13 cellular contexts compared by ENCODE assay signal in the genomic region with DNA sequence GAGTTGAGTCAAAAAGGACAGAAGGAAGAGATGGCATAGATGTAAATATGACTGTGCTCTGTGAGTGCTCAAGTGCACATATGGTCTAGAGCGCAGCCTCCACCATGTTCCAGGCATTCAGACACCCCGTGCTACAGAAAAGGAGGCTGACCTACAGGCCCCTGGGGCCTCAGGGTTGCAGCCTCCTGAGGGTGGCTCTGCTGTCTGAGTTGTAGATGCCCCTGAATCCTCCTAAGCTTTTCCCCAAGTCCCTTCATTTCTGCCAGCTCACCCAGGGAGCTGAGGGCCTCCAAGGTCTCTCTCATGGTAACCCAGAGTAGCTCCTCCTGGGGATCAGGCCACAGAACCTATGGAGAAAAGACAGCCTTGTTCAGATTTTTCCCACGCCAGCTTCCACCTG. TPM values are rescaled to one million over a fixed set of nuclear protein-coding genes. Genes with fewer than 3 reads are reported as not detected.
DNase-seq lines count a peak whose midpoint lies in the region; ATAC-seq, FAIRE-seq and TF ChIP-seq lines count a peak whose summit lies in the region.
"Had no signal": no experiment of that assay in that cellular context is flagged by ENCODE, and none has a peak within 500 bp of the region (broad histone marks: within the 10 kb centered on the region; RNA-seq: fewer than 3 reads in every experiment).

No MANE protein-coding gene starts in this region.

- POLR2A ChIA-PET in OCI-LY7 (lab: Charles Lee) = interaction anchor here (0.5 to 1.0 kb wide), 3 partner anchors 9 to 110 kb away, joined by 3 read pairs; no protein-coding TSS in a partner anchor

- H3K36me3 ChIP-seq in OCI-LY7 (ENCODE audit: insufficient read depth, low read length) = no peaks in the 10 kb centered on the region
- no peaks in the 10 kb centered on the region for H3K36me3 ChIP-seq in iPS-15b (ENCODE audit: control insufficient read depth, insufficient read depth, low read length)
- H3K36me3 ChIP-seq: MG63 had no signal

- H3K9me3 ChIP-seq in OCI-LY7 (ENCODE audit: low read length) (no peaks in the 10 kb centered on the region), iPS-15b (ENCODE audit: control insufficient read depth, insufficient read depth, low read length) (no peaks in the 10 kb centered on the region)
- H3K9me3 ChIP-seq: adrenal gland, MG63 had no signal

- BruUV-seq in OCI-LY7 (replicated peaks; lab: Mats Ljungman, UMichigan) = no TSS peak

- no peaks in the 10 kb centered on the region for H3K27me3 Mint-ChIP-seq in activated naive CD4-positive, alpha-beta T cell treated with anti-CD3 and anti-CD28 coated beads, Interleukin-2, amount 50 U/mL, for 24 hours
- peaks cover 23 to 36% of the 10 kb centered on the region in 2 donors for H3K27me3 Mint-ChIP-seq in stimulated activated naive B cell treated with anti-CD40 and anti-IgM and Interleukin-4, amounts not matched to agents 10 μg/mL and 1 μg/mL and 100 μg/mL, for 72 hours

- CTCF ChIA-PET in OCI-LY7 (lab: Charles Lee; ENCODE audit: unreplicated experiment) = no interaction called here

- H4K20me1 ChIP-seq in OCI-LY7 (ENCODE audit: insufficient read depth, low read length) = no peaks in the 10 kb centered on the region

- intact Hi-C loops in OCI-LY7 (cut with micrococcal nuclease; ENCODE audit: unreplicated experiment) = loop anchor here (5.0 kb wide), 1 partner anchor 53 kb away; no protein-coding TSS in a partner anchor

- peaks cover 6% of the 10 kb centered on the region for H3K36me3 Mint-ChIP-seq in activated naive CD4-positive, alpha-beta T cell treated with anti-CD3 and anti-CD28 coated beads, Interleukin-2, amount 50 U/mL, for 24 hours
- H3K36me3 Mint-ChIP-seq in stimulated activated naive B cell treated with anti-CD40 and anti-IgM and Interleukin-4, amounts not matched to agents 10 μg/mL and 1 μg/mL and 100 μg/mL, for 72 hours = no peaks in the 10 kb centered on the region

- no peak overlapping the region for H2AFZ ChIP-seq in OCI-LY7 (ENCODE audit: low read length)

- peaks cover 73% of the 10 kb centered on the region for H3K27me3 ChIP-seq in iPS-15b (ENCODE audit: control insufficient read depth, insufficient read depth, low read length)
- H3K27me3 ChIP-seq: MG63 had no signal

- peak overlapping the region; percentile 61 for H3K4me3 Mint-ChIP-seq in activated naive CD4-positive, alpha-beta T cell treated with anti-CD3 and anti-CD28 coated beads, Interleukin-2, amount 50 U/mL, for 24 hours
- H3K4me3 Mint-ChIP-seq in stimulated activated naive B cell treated with anti-CD40 and anti-IgM and Interleukin-4, amounts not matched to agents 10 μg/mL and 1 μg/mL and 100 μg/mL, for 72 hours = peak overlapping the region; percentile 81 to 87

- peak overlapping the region; percentile 99; the same call in 1 of the 2 replicates for H3K4me2 ChIP-seq in OCI-LY7 (ENCODE audit: low read length)

- no peaks in the 10 kb centered on the region for H3K79me2 ChIP-seq in OCI-LY7 (ENCODE audit: insufficient read depth, low read depth, low read length)

- H3K4me1 Mint-ChIP-seq in activated naive CD4-positive, alpha-beta T cell treated with anti-CD3 and anti-CD28 coated beads, Interleukin-2, amount 50 U/mL, for 24 hours = peaks cover 8% of the 10 kb centered on the region
- H3K4me1 Mint-ChIP-seq in stimulated activated naive B cell treated with anti-CD40 and anti-IgM and Interleukin-4, amounts not matched to agents 10 μg/mL and 1 μg/mL and 100 μg/mL, for 72 hours = peaks cover 16 to 20% of the 10 kb centered on the region in 2 donors

- no peak overlapping the region for H3K27ac Mint-ChIP-seq in activated naive CD4-positive, alpha-beta T cell treated with anti-CD3 and anti-CD28 coated beads, Interleukin-2, amount 50 U/mL, for 24 hours
- no peak overlapping the region for H3K27ac Mint-ChIP-seq in stimulated activated naive B cell treated with anti-CD40 and anti-IgM and Interleukin-4, amounts not matched to agents 10 μg/mL and 1 μg/mL and 100 μg/mL, for 72 hours

- DNase-seq in activated naive CD4-positive, alpha-beta T cell treated with Interleukin-2 at 50 U/mL for 16 hours = no peak
- DNase-seq in OCI-LY7 (ENCODE audit: low spot score) (no peak), iPS-NIHi7 (ENCODE audit: extremely low spot score) (no peak), GM12892 (ENCODE audit: insufficient read length) (no peak), GM12891 (ENCODE audit: insufficient read length, low spot score) (no peak)
- DNase-seq in stimulated activated naive B cell treated with anti-CD40 and anti-IgM and Interleukin-4, amounts not matched to agents 10 μg/mL and 1 μg/mL and 100 μg/mL, for 72 hours = no peak
- DNase-seq: activated CD4-positive, CD25-positive, alpha-beta regulatory T cell; effector memory CD4-positive, alpha-beta T cell; MG63; stimulated activated naive CD4-positive, alpha-beta T cell treated with Interleukin-2 at 50 U/mL for 16 hours had no signal

- no peak overlapping the region for H3K9ac ChIP-seq in iPS-15b (ENCODE audit: low read depth, low read length)

- no peak for ATAC-seq in stimulated activated naive B cell treated with anti-CD40 and anti-IgM and Interleukin-4, amounts not matched to agents 10 μg/mL and 1 μg/mL and 100 μg/mL, for 72 hours (replicated peaks)

- H3K9me2 ChIP-seq in OCI-LY7 (ENCODE audit: insufficient read depth, low read length) = no peaks in the 10 kb centered on the region

- FAIRE-seq in GM12892 (lab: Jason Lieb, UNC) = no peak
- no peak for FAIRE-seq in GM12891 (lab: Jason Lieb, UNC)

- no peak for TF ChIP-seq CTCF in OCI-LY7 (conservative IDR thresholded peaks at IDR 0.05; ENCODE audit: low read length)

- TF ChIP-seq POLR2A in GM12892 (IDR thresholded peaks at IDR 0.05; ENCODE audit: low read depth, low read length) (no peak), GM12891 (IDR thresholded peaks at IDR 0.05; ENCODE audit: low read depth, low read length) (no peak)

- H3K4me3 ChIP-seq in OCI-LY7 (ENCODE audit: low read depth, low read length, poor library complexity, severe bottlenecking) (no peak overlapping the region), iPS-15b (ENCODE audit: low read depth, low read length) (peak overlapping the region; percentile 41)

- no peak overlapping the region for H3K27ac ChIP-seq in OCI-LY7 (ENCODE audit: low read depth, low read length, poor library complexity, severe bottlenecking)

- H3K9me3 Mint-ChIP-seq in activated naive CD4-positive, alpha-beta T cell treated with anti-CD3 and anti-CD28 coated beads, Interleukin-2, amount 50 U/mL, for 24 hours = no peaks in the 10 kb centered on the region
- H3K9me3 Mint-ChIP-seq in stimulated activated naive B cell treated with anti-CD40 and anti-IgM and Interleukin-4, amounts not matched to agents 10 μg/mL and 1 μg/mL and 100 μg/mL, for 72 hours = no peaks in the 10 kb centered on the region

- H3K4me1 ChIP-seq in OCI-LY7 (ENCODE audit: insufficient read depth, low read length, poor library complexity, severe bottlenecking) = peaks cover 14% of the 10 kb centered on the region
- H3K4me1 ChIP-seq in iPS-15b (ENCODE audit: control insufficient read depth, insufficient read depth, low read length) = peaks cover 2% of the 10 kb centered on the region

TF ChIP-seq in GM12891, 5 proteins besides CTCF, POLR2A, EP300 and RAD21:
- TF ChIP-seq POLR2AphosphoS5 (IDR thresholded peaks at IDR 0.05; ENCODE audit: low read depth, low read length) = no peak
- TF ChIP-seq TAF1 (IDR thresholded peaks at IDR 0.05; ENCODE audit: low read depth, low read length) = no peak
- TF ChIP-seq PAX5 (IDR thresholded peaks at IDR 0.05; ENCODE audit: insufficient read depth, low read length, severe bottlenecking) = no peak
- TF ChIP-seq SPI1 (IDR thresholded peaks at IDR 0.05; ENCODE audit: low read depth, low read length) = no peak
- no peak for TF ChIP-seq POU2F2 (IDR thresholded peaks at IDR 0.05; ENCODE audit: low read depth, low read length)

RNA-seq across cellular contexts. Expression of a gene that starts 2.7 kb away (rescaled TPM):
- 0.22 TPM in 1 of 2 replicates, not detected in the other for total RNA-seq in OCI-LY7 (2014; rRNA removed; shearing (Covaris generic))
- total RNA-seq in OCI-LY7 (2022) = 0.40 TPM in 1 of 2 replicates, not detected in the other
- not detected for polyA plus RNA-seq in GM12892 (2012; ENCODE audit: missing spikeins)
- 0.26 TPM for polyA plus RNA-seq in GM12891 (2012; ENCODE audit: low read depth, missing spikeins)
